In the genomic region with DNA sequence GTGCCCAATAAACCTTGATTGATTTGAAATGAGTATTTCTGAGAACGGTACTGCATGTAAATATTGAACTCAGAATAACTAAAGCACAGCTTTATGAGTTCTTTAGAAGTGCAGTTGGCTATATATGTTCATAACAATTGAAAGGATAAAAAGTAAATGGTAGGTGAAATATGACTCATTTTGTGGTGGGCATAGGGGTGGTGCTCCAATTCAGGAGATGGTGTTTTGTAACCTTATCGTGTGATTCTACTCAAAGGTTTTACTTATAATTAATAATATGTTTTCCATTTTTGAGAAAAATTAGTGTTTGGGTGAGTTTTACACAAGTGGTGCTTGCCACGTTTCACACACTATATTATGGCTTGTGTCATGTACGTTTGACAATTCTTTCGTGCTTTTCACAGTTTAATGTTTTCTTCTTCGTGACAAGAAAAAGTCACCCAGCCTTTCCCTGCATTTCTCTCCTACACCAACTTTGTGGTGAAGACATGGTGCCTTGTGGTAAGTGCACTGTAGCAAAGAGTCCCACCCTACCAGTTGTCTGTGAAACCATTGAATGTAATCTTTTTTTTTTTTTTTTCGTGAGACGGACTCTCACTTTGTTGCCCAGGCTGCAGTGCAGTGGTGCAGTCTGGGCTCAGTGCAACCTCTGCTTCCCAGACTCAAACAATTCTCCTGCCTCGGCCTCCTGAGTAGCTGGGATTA, we compare ENCODE assay signal across 25 cellular contexts.
"Had no signal": no experiment of that assay in that cellular context is flagged by ENCODE, and none has a peak within 500 bp of the region (broad histone marks: within the 10 kb centered on the region; RNA-seq: fewer than 3 reads in every experiment).

No MANE protein-coding gene starts in this region.

- DNase-seq: head of caudate nucleus; hypothalamus; islet precursor cell; left ventricle myocardium inferior; naive B cell; occipital lobe; right lobe of liver; stimulated activated CD4-positive, alpha-beta T cell treated with anti-CD3 and anti-CD28 coated beads, Interleukin-1b, Interleukin-23, amount 100 ng/mL, for 48 hours; stimulated activated CD4-positive, alpha-beta T cell treated with anti-CD3 and anti-CD28 coated beads, Interleukin-2, amount 100 ng/mL, for 48 hours; stimulated activated CD4-positive, alpha-beta T cell treated with anti-CD3 and anti-CD28 coated beads, Interleukin-4, amount 100 ng/mL, for 4 hours; stimulated activated CD8-positive, alpha-beta memory T cell treated with anti-CD3 and anti-CD28 coated beads, Interleukin-4, amount 100 ng/mL, for 48 hours; stimulated activated naive B cell treated with anti-CD40 and anti-IgM and Interleukin-4, amounts not matched to agents 10 μg/mL and 1 μg/mL and 100 μg/mL, for 72 hours; stimulated activated naive CD8-positive, alpha-beta T cell treated with anti-CD3 and anti-CD28 coated beads, Interleukin-15, Interleukin-2, amounts not matched to agents 100 U/mL and 50 U/mL, for 24 hours; stomach; testis; thyroid gland; trophoblast cell; upper lobe of right lung had no signal

- H3K4me1 Mint-ChIP-seq: naive B cell; stimulated activated naive B cell treated with anti-CD40 and anti-IgM and Interleukin-4, amounts not matched to agents 10 μg/mL and 1 μg/mL and 100 μg/mL, for 72 hours had no signal

- H3K27ac Mint-ChIP-seq: mesothelial cell of epicardium; naive B cell; nephron; stimulated activated naive B cell treated with anti-CD40 and anti-IgM and Interleukin-4, amounts not matched to agents 10 μg/mL and 1 μg/mL and 100 μg/mL, for 72 hours had no signal

- H3K4me2 ChIP-seq: smooth muscle cell had no signal

- H3K36me3 Mint-ChIP-seq: mesothelial cell of epicardium; naive B cell; stimulated activated naive B cell treated with anti-CD40 and anti-IgM and Interleukin-4, amounts not matched to agents 10 μg/mL and 1 μg/mL and 100 μg/mL, for 72 hours had no signal

- H3K27ac ChIP-seq: left ventricle myocardium inferior, parathyroid adenoma, right atrium auricular region, right lobe of liver, stomach, testis, thyroid gland, upper lobe of right lung had no signal

- H3K4me3 Mint-ChIP-seq: mesothelial cell of epicardium; naive B cell; nephron; neural crest cell; stimulated activated naive B cell treated with anti-CD40 and anti-IgM and Interleukin-4, amounts not matched to agents 10 μg/mL and 1 μg/mL and 100 μg/mL, for 72 hours had no signal

- H3K36me3 ChIP-seq: left ventricle myocardium inferior, right atrium auricular region, right lobe of liver, stomach, thyroid gland, upper lobe of right lung had no signal

- H3K4me3 ChIP-seq: left ventricle myocardium inferior, lung, right atrium auricular region, right lobe of liver, smooth muscle cell, stomach, testis, thyroid gland, upper lobe of right lung had no signal

- H3K9me3 ChIP-seq: left ventricle myocardium inferior, right atrium auricular region, right lobe of liver, stomach, testis, thyroid gland, upper lobe of right lung had no signal

- H3K9me3 Mint-ChIP-seq: mesothelial cell of epicardium; nephron; neural crest cell; stimulated activated naive B cell treated with anti-CD40 and anti-IgM and Interleukin-4, amounts not matched to agents 10 μg/mL and 1 μg/mL and 100 μg/mL, for 72 hours had no signal

- H2AFZ ChIP-seq: parathyroid adenoma had no signal

- ATAC-seq: right lobe of liver; stimulated activated naive B cell treated with anti-CD40 and anti-IgM and Interleukin-4, amounts not matched to agents 10 μg/mL and 1 μg/mL and 100 μg/mL, for 72 hours; stimulated activated naive CD8-positive, alpha-beta T cell treated with anti-CD3 and anti-CD28 coated beads, Interleukin-15, Interleukin-2, amounts not matched to agents 100 U/mL and 50 U/mL, for 24 hours; upper lobe of right lung had no signal

- H3K4me1 ChIP-seq: right atrium auricular region, right lobe of liver, stomach, testis, upper lobe of right lung had no signal

- H3K9ac ChIP-seq: parathyroid adenoma had no signal

- H3K27me3 Mint-ChIP-seq: naive B cell; stimulated activated naive B cell treated with anti-CD40 and anti-IgM and Interleukin-4, amounts not matched to agents 10 μg/mL and 1 μg/mL and 100 μg/mL, for 72 hours had no signal

- H3K27me3 ChIP-seq: right atrium auricular region, right lobe of liver, stomach, testis, thyroid gland, upper lobe of right lung had no signal
